In the genomic region with DNA sequence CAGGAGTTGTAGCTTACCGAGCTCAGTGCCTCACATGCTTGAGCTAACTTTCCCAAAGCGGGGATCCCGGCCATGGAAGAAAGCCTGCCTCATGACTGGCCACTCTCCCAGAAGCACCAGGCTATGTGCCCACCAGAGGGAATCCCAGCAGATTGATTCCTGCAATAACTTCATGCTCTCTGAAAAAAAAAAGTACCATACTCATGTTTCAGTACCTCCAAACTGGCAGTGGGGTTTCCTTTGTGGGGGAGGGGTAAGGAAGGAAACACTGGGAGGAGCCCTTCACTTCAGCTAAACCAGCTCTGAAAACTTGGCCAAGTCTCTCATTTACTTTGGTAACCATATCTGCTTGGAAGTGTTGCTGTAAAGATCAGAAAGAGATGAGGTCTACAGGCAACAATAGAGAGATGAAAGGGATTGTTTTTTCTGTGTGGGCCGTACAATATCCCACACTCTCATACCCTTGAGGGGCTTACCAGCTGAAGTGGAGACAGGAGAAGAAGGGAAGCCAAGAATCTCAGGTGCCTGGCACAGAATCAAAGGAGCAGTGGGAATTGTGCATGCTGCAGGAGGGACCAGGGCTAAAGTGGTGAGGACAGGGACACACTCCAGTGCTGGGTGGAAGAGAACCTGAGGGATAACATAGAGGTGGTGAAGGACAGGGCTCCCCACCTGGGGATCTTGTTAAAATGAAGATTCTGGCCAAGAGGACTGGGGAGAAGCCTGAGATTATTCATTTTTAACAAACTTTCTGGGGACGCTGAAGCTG, we compare ENCODE assay signal across 1 cellular context.
TF ChIP-seq lines count a peak whose summit lies in the region.

No MANE protein-coding gene starts in this region.

TF ChIP-seq in SK-N-SH treated with all-trans-retinoic acid at 6 μM for 48 hours, 23 proteins besides CTCF, POLR2A, EP300 and RAD21 (continued from another document):
- TF ChIP-seq, protein P1, sequence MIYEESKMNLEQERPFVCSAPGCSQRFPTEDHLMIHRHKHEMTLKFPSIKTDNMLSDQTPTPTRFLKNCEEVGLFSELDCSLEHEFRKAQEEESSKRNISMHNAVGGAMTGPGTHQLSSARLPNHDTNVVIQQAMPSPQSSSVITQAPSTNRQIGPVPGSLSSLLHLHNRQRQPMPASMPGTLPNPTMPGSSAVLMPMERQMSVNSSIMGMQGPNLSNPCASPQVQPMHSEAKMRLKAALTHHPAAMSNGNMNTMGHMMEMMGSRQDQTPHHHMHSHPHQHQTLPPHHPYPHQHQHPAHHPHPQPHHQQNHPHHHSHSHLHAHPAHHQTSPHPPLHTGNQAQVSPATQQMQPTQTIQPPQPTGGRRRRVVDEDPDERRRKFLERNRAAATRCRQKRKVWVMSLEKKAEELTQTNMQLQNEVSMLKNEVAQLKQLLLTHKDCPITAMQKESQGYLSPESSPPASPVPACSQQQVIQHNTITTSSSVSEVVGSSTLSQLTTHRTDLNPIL (CRISPR knock-in tag; IDR thresholded peaks at IDR 0.05; ENCODE audit: low read depth), result no peak
- no peak for TF ChIP-seq RARB (CRISPR knock-in tag; IDR thresholded peaks at IDR 0.05)
- TF ChIP-seq ZNF8 (CRISPR knock-in tag; IDR thresholded peaks at IDR 0.05), result no peak
- no peak for TF ChIP-seq ARNTL (CRISPR knock-in tag; IDR thresholded peaks at IDR 0.05; ENCODE audit: borderline replicate concordance, low read depth)
- TF ChIP-seq, protein P2, sequence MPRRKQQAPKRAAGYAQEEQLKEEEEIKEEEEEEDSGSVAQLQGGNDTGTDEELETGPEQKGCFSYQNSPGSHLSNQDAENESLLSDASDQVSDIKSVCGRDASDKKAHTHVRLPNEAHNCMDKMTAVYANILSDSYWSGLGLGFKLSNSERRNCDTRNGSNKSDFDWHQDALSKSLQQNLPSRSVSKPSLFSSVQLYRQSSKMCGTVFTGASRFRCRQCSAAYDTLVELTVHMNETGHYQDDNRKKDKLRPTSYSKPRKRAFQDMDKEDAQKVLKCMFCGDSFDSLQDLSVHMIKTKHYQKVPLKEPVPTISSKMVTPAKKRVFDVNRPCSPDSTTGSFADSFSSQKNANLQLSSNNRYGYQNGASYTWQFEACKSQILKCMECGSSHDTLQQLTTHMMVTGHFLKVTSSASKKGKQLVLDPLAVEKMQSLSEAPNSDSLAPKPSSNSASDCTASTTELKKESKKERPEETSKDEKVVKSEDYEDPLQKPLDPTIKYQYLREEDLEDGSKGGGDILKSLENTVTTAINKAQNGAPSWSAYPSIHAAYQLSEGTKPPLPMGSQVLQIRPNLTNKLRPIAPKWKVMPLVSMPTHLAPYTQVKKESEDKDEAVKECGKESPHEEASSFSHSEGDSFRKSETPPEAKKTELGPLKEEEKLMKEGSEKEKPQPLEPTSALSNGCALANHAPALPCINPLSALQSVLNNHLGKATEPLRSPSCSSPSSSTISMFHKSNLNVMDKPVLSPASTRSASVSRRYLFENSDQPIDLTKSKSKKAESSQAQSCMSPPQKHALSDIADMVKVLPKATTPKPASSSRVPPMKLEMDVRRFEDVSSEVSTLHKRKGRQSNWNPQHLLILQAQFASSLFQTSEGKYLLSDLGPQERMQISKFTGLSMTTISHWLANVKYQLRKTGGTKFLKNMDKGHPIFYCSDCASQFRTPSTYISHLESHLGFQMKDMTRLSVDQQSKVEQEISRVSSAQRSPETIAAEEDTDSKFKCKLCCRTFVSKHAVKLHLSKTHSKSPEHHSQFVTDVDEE (CRISPR knock-in tag; IDR thresholded peaks at IDR 0.05), result no peak
- TF ChIP-seq ISL1 (CRISPR knock-in tag; IDR thresholded peaks at IDR 0.05), result no peak
- TF ChIP-seq ZNF70 (CRISPR knock-in tag; IDR thresholded peaks at IDR 0.05), result no peak
- TF ChIP-seq, protein P3, sequence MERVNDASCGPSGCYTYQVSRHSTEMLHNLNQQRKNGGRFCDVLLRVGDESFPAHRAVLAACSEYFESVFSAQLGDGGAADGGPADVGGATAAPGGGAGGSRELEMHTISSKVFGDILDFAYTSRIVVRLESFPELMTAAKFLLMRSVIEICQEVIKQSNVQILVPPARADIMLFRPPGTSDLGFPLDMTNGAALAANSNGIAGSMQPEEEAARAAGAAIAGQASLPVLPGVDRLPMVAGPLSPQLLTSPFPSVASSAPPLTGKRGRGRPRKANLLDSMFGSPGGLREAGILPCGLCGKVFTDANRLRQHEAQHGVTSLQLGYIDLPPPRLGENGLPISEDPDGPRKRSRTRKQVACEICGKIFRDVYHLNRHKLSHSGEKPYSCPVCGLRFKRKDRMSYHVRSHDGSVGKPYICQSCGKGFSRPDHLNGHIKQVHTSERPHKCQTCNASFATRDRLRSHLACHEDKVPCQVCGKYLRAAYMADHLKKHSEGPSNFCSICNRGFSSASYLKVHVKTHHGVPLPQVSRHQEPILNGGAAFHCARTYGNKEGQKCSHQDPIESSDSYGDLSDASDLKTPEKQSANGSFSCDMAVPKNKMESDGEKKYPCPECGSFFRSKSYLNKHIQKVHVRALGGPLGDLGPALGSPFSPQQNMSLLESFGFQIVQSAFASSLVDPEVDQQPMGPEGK (CRISPR knock-in tag; IDR thresholded peaks at IDR 0.05; ENCODE audit: borderline replicate concordance), result no peak
